Comparison of ENCODE assay signal across 11 cellular contexts in genomic region chr11:34346551-34346950, GRCh38. TPM values are rescaled to one million over a fixed set of nuclear protein-coding genes. Genes with fewer than 3 reads are reported as not detected.
DNase-seq lines count a peak whose midpoint lies in the region; ATAC-seq and TF ChIP-seq lines count a peak whose summit lies in the region.
"Had no signal": no experiment of that assay in that cellular context is flagged by ENCODE, and none has a peak within 500 bp of the region (broad histone marks: within the 10 kb centered on the region; RNA-seq: fewer than 3 reads in every experiment).

No MANE protein-coding gene starts in this region.

- DNase-seq in COLO829 (ENCODE audit: low spot score) (peak; percentile 84), amniotic epithelial cell (ENCODE audit: low read depth) (peak; percentile 64), heart right ventricle (no peak), sciatic nerve (ENCODE audit: low spot score) (no peak), GM19240 (ENCODE audit: insufficient read length, low spot score) (no peak), NCI-H2107 treated with DMSO at 0.1 percent for 48 hours (lab: John Stamatoyannopoulos, UW; ENCODE audit: unreplicated experiment) (no peak), T-helper 9 cell (no peak)
- DNase-seq in activated naive CD4-positive, alpha-beta T cell treated with anti-CD3 and anti-CD28 coated beads, Interleukin-2, amount 50 U/mL, for 72 hours (ENCODE audit: low spot score in 2 of 2): no peak
- DNase-seq: activated CD4-positive, alpha-beta T cell treated with anti-CD3 and anti-CD28 coated beads, Interleukin-2, amount 10 ng/mL, durations not matched to agents 7 days and 5 days; activated naive CD4-positive, alpha-beta T cell treated with anti-CD3 and anti-CD28 coated beads, Interleukin-2, amount 50 U/mL, for 16 hours; KBM-7 had no signal

- ATAC-seq in heart right ventricle: peak; percentile 65 to 83 (median 74)
- ATAC-seq in sciatic nerve: peak; percentile 81
- no peak for ATAC-seq in activated naive CD4-positive, alpha-beta T cell treated with anti-CD3 and anti-CD28 coated beads, Interleukin-2, amount 50 U/mL, for 72 hours

- no peak overlapping the region for H3K4me3 ChIP-seq in heart right ventricle

- intact Hi-C loops in heart right ventricle (cut with DNase I) (loop anchor here in 2 of 10 donors (5.0 to 10.0 kb wide), 2 partner anchors 82 to 89 kb away; no protein-coding TSS in a partner anchor), sciatic nerve (cut with DNase I) (no loop called here)

- no peaks in the 10 kb centered on the region for H3K27me3 ChIP-seq in heart right ventricle

- H3K36me3 Mint-ChIP-seq in activated naive CD4-positive, alpha-beta T cell treated with anti-CD3 and anti-CD28 coated beads, Interleukin-2, amount 50 U/mL, for 72 hours: no peaks in the 10 kb centered on the region

- peaks cover 38 to 84% (median 67%) of the 10 kb centered on the region in 9 donors for H3K4me1 ChIP-seq in heart right ventricle

- TF ChIP-seq CTCF in heart right ventricle (IDR thresholded peaks at IDR 0.05): no peak

- 33 to 38% methylated on average over 6 of the region's 6 CpGs for WGBS in heart right ventricle, 2 donors

- no peaks in the 10 kb centered on the region for H3K36me3 ChIP-seq in heart right ventricle

- no peaks in the 10 kb centered on the region for H3K9me3 Mint-ChIP-seq in activated naive CD4-positive, alpha-beta T cell treated with anti-CD3 and anti-CD28 coated beads, Interleukin-2, amount 50 U/mL, for 72 hours
- H3K9me3 Mint-ChIP-seq: activated CD4-positive, alpha-beta T cell treated with anti-CD3 and anti-CD28 coated beads, Interleukin-2, amount 10 ng/mL, durations not matched to agents 7 days and 5 days had no signal

- peak overlapping the region; percentile 49 to 90 (median 76) for H3K27ac ChIP-seq in heart right ventricle

- H3K27ac Mint-ChIP-seq in activated naive CD4-positive, alpha-beta T cell treated with anti-CD3 and anti-CD28 coated beads, Interleukin-2, amount 50 U/mL, for 72 hours: no peak overlapping the region
- H3K27ac Mint-ChIP-seq: activated CD4-positive, alpha-beta T cell treated with anti-CD3 and anti-CD28 coated beads, Interleukin-2, amount 10 ng/mL, durations not matched to agents 7 days and 5 days had no signal

- no peaks in the 10 kb centered on the region for H3K9me3 ChIP-seq in heart right ventricle

RNA-seq across cellular contexts. Expression of gene ABTB2, which starts 11.3 kb away (rescaled TPM):
- 10 to 100 TPM in 9 of 10 donors, 1 to 10 TPM in 1; 7.3 to 19.1 (median 15.8) TPM for total RNA-seq in heart right ventricle
- polyA plus RNA-seq in heart right ventricle: 10 to 100 TPM in 1 of 2 donors, 1 to 10 TPM in 1; 2.5 to 11.0 TPM
- total RNA-seq in sciatic nerve: 10.5 TPM
- total RNA-seq in activated naive CD4-positive, alpha-beta T cell treated with anti-CD3 and anti-CD28 coated beads, Interleukin-2, amount 50 U/mL, for 72 hours: under 1 TPM; 0.16 to 0.27 TPM

Comparison
In these comparisons a context has a peak if more than half of its experiments do, and no peak if none do; other contexts are left out.
1. DNase-seq: peak in COLO829 (single experiment) and amniotic epithelial cell (single experiment); none in heart right ventricle (0 of 2), sciatic nerve (single experiment), GM19240 (single experiment), activated naive CD4-positive, alpha-beta T cell treated with anti-CD3 and anti-CD28 coated beads, Interleukin-2, amount 50 U/mL, for 72 hours (0 of 2), NCI-H2107 treated with DMSO at 0.1 percent for 48 hours (single experiment) and T-helper 9 cell (single experiment).
2. ATAC-seq: peak in heart right ventricle (8 of 8) and sciatic nerve (single experiment); none in activated naive CD4-positive, alpha-beta T cell treated with anti-CD3 and anti-CD28 coated beads, Interleukin-2, amount 50 U/mL, for 72 hours (0 of 2).